In genomic region chr18:9751371-9752031, GRCh38 we compare ENCODE assay signal across 22 cellular contexts.
"Had no signal": no experiment of that assay in that cellular context is flagged by ENCODE, and none has a peak within 500 bp of the region (broad histone marks: within the 10 kb centered on the region; RNA-seq: fewer than 3 reads in every experiment).

No MANE protein-coding gene starts in this region.

- H3K27ac Mint-ChIP-seq: activated CD4-positive, alpha-beta memory T cell treated with anti-CD3 and anti-CD28 coated beads for 36 hours; activated CD4-positive, alpha-beta T cell treated with anti-CD3 and anti-CD28 coated beads for 36 hours; activated naive CD4-positive, alpha-beta T cell treated with anti-CD3 and anti-CD28 coated beads, Interleukin-2, amount 50 U/mL, for 24 hours; activated T-cell treated with anti-CD3 and anti-CD28 coated beads, Interleukin-2, amount 50 U/mL, for 24 hours; brain; naive thymus-derived CD4-positive, alpha-beta T cell had no signal

- H3K9me3 ChIP-seq: gastrocnemius medialis, mucosa of descending colon, transverse colon had no signal

- H3K4me1 Mint-ChIP-seq: activated CD4-positive, alpha-beta T cell treated with anti-CD3 and anti-CD28 coated beads for 36 hours; activated naive CD4-positive, alpha-beta T cell treated with anti-CD3 and anti-CD28 coated beads, Interleukin-2, amount 50 U/mL, for 24 hours; central memory CD8-positive, alpha-beta T cell had no signal

- H3K4me3 ChIP-seq: gastrocnemius medialis, mucosa of descending colon, skin epidermis, transverse colon had no signal

- H3K4me3 Mint-ChIP-seq: activated CD4-positive, alpha-beta memory T cell treated with anti-CD3 and anti-CD28 coated beads for 36 hours; activated CD4-positive, alpha-beta T cell treated with anti-CD3 and anti-CD28 coated beads for 36 hours; activated naive CD4-positive, alpha-beta T cell treated with anti-CD3 and anti-CD28 coated beads, Interleukin-2, amount 50 U/mL, for 24 hours; activated T-cell treated with anti-CD3 and anti-CD28 coated beads, Interleukin-2, amount 50 U/mL, for 24 hours; brain; central memory CD8-positive, alpha-beta T cell; naive thymus-derived CD4-positive, alpha-beta T cell had no signal

- H3K27me3 Mint-ChIP-seq: activated CD4-positive, alpha-beta memory T cell treated with anti-CD3 and anti-CD28 coated beads for 36 hours; activated CD4-positive, alpha-beta T cell treated with anti-CD3 and anti-CD28 coated beads for 36 hours; activated naive CD4-positive, alpha-beta T cell treated with anti-CD3 and anti-CD28 coated beads, Interleukin-2, amount 50 U/mL, for 24 hours; activated T-cell treated with anti-CD3 and anti-CD28 coated beads, Interleukin-2, amount 50 U/mL, for 24 hours had no signal

- H3K36me3 ChIP-seq: gastrocnemius medialis, transverse colon, WERI-Rb-1 had no signal

- H3K4me1 ChIP-seq: gastrocnemius medialis had no signal

- H3K9me3 Mint-ChIP-seq: activated CD4-positive, alpha-beta memory T cell treated with anti-CD3 and anti-CD28 coated beads for 36 hours; activated naive CD4-positive, alpha-beta T cell treated with anti-CD3 and anti-CD28 coated beads, Interleukin-2, amount 50 U/mL, for 24 hours; activated T-cell treated with anti-CD3 and anti-CD28 coated beads, Interleukin-2, amount 50 U/mL, for 24 hours; central memory CD8-positive, alpha-beta T cell had no signal

- DNase-seq: activated CD4-positive, alpha-beta memory T cell treated with anti-CD3 and anti-CD28 coated beads for 36 hours; activated CD4-positive, alpha-beta T cell treated with anti-CD3 and anti-CD28 coated beads for 36 hours; activated effector memory CD4-positive, alpha-beta T cell treated with Interleukin-2 at 50 U/mL for 16 hours; activated T-cell treated with anti-CD3 and anti-CD28 coated beads, Interleukin-2, amount 50 U/mL, for 24 hours; cortex of kidney; effector memory CD4-positive, alpha-beta T cell; gastrocnemius medialis; mammary epithelial cell; mucosa of descending colon; naive thymus-derived CD4-positive, alpha-beta T cell; posterior cingulate gyrus; retina; stimulated activated CD4-positive, alpha-beta T cell treated with anti-CD3 and anti-CD28 coated beads, Interleukin-4, amount 100 ng/mL, for 4 hours; stimulated activated CD8-positive, alpha-beta memory T cell treated with anti-CD3 and anti-CD28 coated beads, Interleukin-4, amount 100 ng/mL, for 48 hours; stimulated activated naive CD4-positive, alpha-beta T cell treated with Interleukin-2 at 50 U/mL for 16 hours; substantia nigra; transverse colon; WERI-Rb-1 had no signal

- H3K27ac ChIP-seq: gastrocnemius medialis, skin epidermis, transverse colon, WERI-Rb-1 had no signal

- H3K27me3 ChIP-seq: gastrocnemius medialis, transverse colon had no signal

- H3K36me3 Mint-ChIP-seq: activated CD4-positive, alpha-beta memory T cell treated with anti-CD3 and anti-CD28 coated beads for 36 hours; activated naive CD4-positive, alpha-beta T cell treated with anti-CD3 and anti-CD28 coated beads, Interleukin-2, amount 50 U/mL, for 24 hours; naive thymus-derived CD4-positive, alpha-beta T cell had no signal
